1 cellular context compared by ENCODE assay signal in genomic region chr2:45466045-45466444, GRCh38.
TF ChIP-seq lines count a peak whose summit lies in the region.

No MANE protein-coding gene starts in this region.

TF ChIP-seq in GM23338, 12 proteins besides CTCF, POLR2A, EP300 and RAD21 (continued from another document):
- TF ChIP-seq ZNF114 (CRISPR knock-in tag; IDR thresholded peaks at IDR 0.05) (no peak), EZH2phosphoT487 (IDR thresholded peaks at IDR 0.05; ENCODE audit: unreplicated experiment) (no peak), REST (IDR thresholded peaks at IDR 0.05; ENCODE audit: unreplicated experiment) (no peak)
